In genomic region chr17:58344791-58345157, GRCh38 we compare ENCODE assay signal across 9 cellular contexts. TPM values are rescaled to one million over a fixed set of nuclear protein-coding genes. Genes with fewer than 3 reads are reported as not detected.
DNase-seq lines count a peak whose midpoint lies in the region; ATAC-seq, FAIRE-seq and TF ChIP-seq lines count a peak whose summit lies in the region.
"Had no signal": no experiment of that assay in that cellular context is flagged by ENCODE, and none has a peak within 500 bp of the region (broad histone marks: within the 10 kb centered on the region; RNA-seq: fewer than 3 reads in every experiment).

No MANE protein-coding gene starts in this region.

- peaks cover 85% of the 10 kb centered on the region for H3K4me1 ChIP-seq in CD8-positive, alpha-beta memory T cell (ENCODE audit: insufficient read depth, low read length)

- peak overlapping the region; percentile 88 for H3K27ac ChIP-seq in CD8-positive, alpha-beta memory T cell (ENCODE audit: low read depth, low read length)
- H3K27ac ChIP-seq: parathyroid adenoma had no signal

- peak; percentile 38 for ATAC-seq in GM21423 (IDR thresholded peaks at IDR 0.05; ENCODE audit: unreplicated experiment)
- ATAC-seq in activated naive CD4-positive, alpha-beta T cell treated with anti-CD3 and anti-CD28 coated beads, Interleukin-2, amount 50 U/mL, for 72 hours = peak; percentile 38 to 63
- ATAC-seq in stimulated activated memory B cell treated with anti-CD40 and anti-IgM and Interleukin-4, amounts not matched to agents 10 μg/mL and 1 μg/mL and 100 μg/mL, for 72 hours = peak; percentile 87

- no peak for FAIRE-seq in RCC 7860 (lab: Jason Lieb, UNC)

- H3K9me3 Mint-ChIP-seq in CD8-positive, alpha-beta memory T cell = no peaks in the 10 kb centered on the region
- H3K9me3 Mint-ChIP-seq in IgD-negative memory B cell (no peaks in the 10 kb centered on the region), HFFc6 (no peaks in the 10 kb centered on the region)
- H3K9me3 Mint-ChIP-seq in activated naive CD4-positive, alpha-beta T cell treated with anti-CD3 and anti-CD28 coated beads, Interleukin-2, amount 50 U/mL, for 72 hours = no peaks in the 10 kb centered on the region
- no peaks in the 10 kb centered on the region for H3K9me3 Mint-ChIP-seq in stimulated activated memory B cell treated with anti-CD40 and anti-IgM and Interleukin-4, amounts not matched to agents 10 μg/mL and 1 μg/mL and 100 μg/mL, for 72 hours

- peak overlapping the region; percentile 86 to 100 (median 95) for H3K4me3 Mint-ChIP-seq in CD8-positive, alpha-beta memory T cell
- peak overlapping the region; percentile 86 to 94 (median 94) for H3K4me3 Mint-ChIP-seq in IgD-negative memory B cell
- peak overlapping the region; percentile 76 for H3K4me3 Mint-ChIP-seq in stimulated activated memory B cell treated with anti-CD40 and anti-IgM and Interleukin-4, amounts not matched to agents 10 μg/mL and 1 μg/mL and 100 μg/mL, for 72 hours
- H3K4me3 Mint-ChIP-seq in HFFc6 = no peak overlapping the region

- peaks cover 15 to 72% (median 40%) of the 10 kb centered on the region in 3 donors for H3K36me3 Mint-ChIP-seq in CD8-positive, alpha-beta memory T cell
- peaks cover 8% of the 10 kb centered on the region for H3K36me3 Mint-ChIP-seq in IgD-negative memory B cell
- H3K36me3 Mint-ChIP-seq in activated naive CD4-positive, alpha-beta T cell treated with anti-CD3 and anti-CD28 coated beads, Interleukin-2, amount 50 U/mL, for 72 hours = peaks cover 87 to 92% of the 10 kb centered on the region in 2 donors
- H3K36me3 Mint-ChIP-seq in stimulated activated memory B cell treated with anti-CD40 and anti-IgM and Interleukin-4, amounts not matched to agents 10 μg/mL and 1 μg/mL and 100 μg/mL, for 72 hours = peaks cover 70% of the 10 kb centered on the region
- peaks cover 44% of the 10 kb centered on the region for H3K36me3 Mint-ChIP-seq in HFFc6 (ENCODE audit: low read depth)

- peaks cover 44% of the 10 kb centered on the region for H3K36me3 ChIP-seq in CD8-positive, alpha-beta memory T cell (ENCODE audit: insufficient read depth, low read length)

- TF ChIP-seq CTCF in HFFc6 (IDR thresholded peaks at IDR 0.05) = no peak

- H3K9me3 ChIP-seq in CD8-positive, alpha-beta memory T cell (ENCODE audit: low read length) = no peaks in the 10 kb centered on the region

- DNase-seq in CD8-positive, alpha-beta memory T cell = peak in 3 of 5 donors; percentile 73 to 83 (median 77)
- peak in 1 of 2 donors; percentile 52 for DNase-seq in activated naive CD4-positive, alpha-beta T cell treated with anti-CD3 and anti-CD28 coated beads, Interleukin-2, amount 50 U/mL, for 72 hours (ENCODE audit: low spot score in 2 of 2)
- DNase-seq in HFFc6 (no peak), retina (no peak), RCC 7860 (ENCODE audit: low spot score) (no peak)

- peaks cover 74 to 99% (median 97%) of the 10 kb centered on the region in 3 donors for H3K4me1 Mint-ChIP-seq in CD8-positive, alpha-beta memory T cell
- H3K4me1 Mint-ChIP-seq in IgD-negative memory B cell (peaks cover 31 to 63% (median 44%) of the 10 kb centered on the region in 3 donors), HFFc6 (ENCODE audit: low read depth) (peaks cover 11% of the 10 kb centered on the region)
- H3K4me1 Mint-ChIP-seq in stimulated activated memory B cell treated with anti-CD40 and anti-IgM and Interleukin-4, amounts not matched to agents 10 μg/mL and 1 μg/mL and 100 μg/mL, for 72 hours = peaks cover 84% of the 10 kb centered on the region

- no peaks in the 10 kb centered on the region for H3K27me3 Mint-ChIP-seq in CD8-positive, alpha-beta memory T cell
- H3K27me3 Mint-ChIP-seq in IgD-negative memory B cell = no peaks in the 10 kb centered on the region
- H3K27me3 Mint-ChIP-seq in stimulated activated memory B cell treated with anti-CD40 and anti-IgM and Interleukin-4, amounts not matched to agents 10 μg/mL and 1 μg/mL and 100 μg/mL, for 72 hours = no peaks in the 10 kb centered on the region
- no peaks in the 10 kb centered on the region; the same call in 1 of the 2 replicates for H3K27me3 Mint-ChIP-seq in HFFc6 (ENCODE audit: insufficient read depth)

- POLR2A ChIA-PET in CD8-positive, alpha-beta memory T cell (lab: Charles Lee) = interaction anchor here (0.8 to 12.2 kb wide), 10 partner anchors 8 to 73 kb away, joined by 3 to 491 read pairs (median 5); partner anchors contain the start of genes RNF43, SUPT4H1 and TSPOAP1

- H3K27me3 ChIP-seq in CD8-positive, alpha-beta memory T cell (ENCODE audit: insufficient read depth, low read length, poor library complexity, severe bottlenecking) = no peaks in the 10 kb centered on the region

- CTCF ChIA-PET in CD8-positive, alpha-beta memory T cell (lab: Charles Lee) = interaction anchor here (0.8 to 13.8 kb wide), 22 partner anchors 9 to 174 kb away, joined by 3 to 504 read pairs (median 4); partner anchors contain the start of genes HSF5, RNF43 and TSPOAP1

- H3K27ac Mint-ChIP-seq in CD8-positive, alpha-beta memory T cell = peak overlapping the region; percentile 92 to 100 (median 99)
- H3K27ac Mint-ChIP-seq in IgD-negative memory B cell (peak overlapping the region; percentile 98 to 99 (median 98)), HFFc6 (no peak overlapping the region)
- peak overlapping the region; percentile 95 to 100 for H3K27ac Mint-ChIP-seq in activated naive CD4-positive, alpha-beta T cell treated with anti-CD3 and anti-CD28 coated beads, Interleukin-2, amount 50 U/mL, for 72 hours
- H3K27ac Mint-ChIP-seq in stimulated activated memory B cell treated with anti-CD40 and anti-IgM and Interleukin-4, amounts not matched to agents 10 μg/mL and 1 μg/mL and 100 μg/mL, for 72 hours = peak overlapping the region; percentile 100

- peak overlapping the region; percentile 86 for H3K4me3 ChIP-seq in CD8-positive, alpha-beta memory T cell (ENCODE audit: low read length)

RNA-seq across cellular contexts. Expression of gene SUPT4H1, which starts 7.2 kb away (rescaled TPM):
- 100 to 1,000 TPM; 145 to 149 TPM for total RNA-seq in CD8-positive, alpha-beta memory T cell
- polyA plus RNA-seq in CD8-positive, alpha-beta memory T cell = 97.5 TPM
- 94.2 TPM for polyA plus RNA-seq in IgD-negative memory B cell
- total RNA-seq in activated naive CD4-positive, alpha-beta T cell treated with anti-CD3 and anti-CD28 coated beads, Interleukin-2, amount 50 U/mL, for 72 hours = 100 to 1,000 TPM; 105 to 141 TPM
- total RNA-seq in HFFc6 (2021; fragmentation: NEBNext Ultra II Directional; extraction: Animal tissue kit (Norgen Biotek cat#: 25700)) = 100 to 1,000 TPM in 4 of 6 experiments, 10 to 100 TPM in 2; 95.6 to 110 (median 105) TPM

RNA-seq across cellular contexts. Expression of gene TSPOAP1, which starts 16.2 kb away (rescaled TPM):
- 10 to 100 TPM; 14.4 to 15.0 TPM for total RNA-seq in CD8-positive, alpha-beta memory T cell
- 4.0 TPM for polyA plus RNA-seq in CD8-positive, alpha-beta memory T cell
- polyA plus RNA-seq in IgD-negative memory B cell = 1.3 TPM
- total RNA-seq in activated naive CD4-positive, alpha-beta T cell treated with anti-CD3 and anti-CD28 coated beads, Interleukin-2, amount 50 U/mL, for 72 hours = 100 to 1,000 TPM in 1 of 2 donors, 10 to 100 TPM in 1; 19.2 to 123 TPM
- 1 to 10 TPM in 4 of 6 experiments, under 1 TPM in 2; 0.50 to 1.8 (median 1.3) TPM for total RNA-seq in HFFc6 (2021; fragmentation: NEBNext Ultra II Directional; extraction: Animal tissue kit (Norgen Biotek cat#: 25700))

Comparison
In these comparisons a context has a peak if more than half of its experiments do, and no peak if none do; other contexts are left out.
1. DNase-seq: peak in CD8-positive, alpha-beta memory T cell (3 of 5); none in HFFc6 (single experiment), retina (single experiment) and RCC 7860 (single experiment).
2. RNA of gene TSPOAP1, which starts 16.2 kb away (total RNA-seq): 19.2 to 123 TPM in activated naive CD4-positive, alpha-beta T cell treated with anti-CD3 and anti-CD28 coated beads, Interleukin-2, amount 50 U/mL, for 72 hours and 14.4 to 15.0 TPM in CD8-positive, alpha-beta memory T cell; 0.50 to 1.8 TPM in HFFc6; every median in the first group is over 4 times any median in the second.
3. Peak in every context shown above with its lines, with median percentiles within 50 percentile points of each other: ATAC-seq.